ENCODE assay signal across 1 cellular context in genomic region chr21:36976882-36977651, GRCh38.
TF ChIP-seq lines count a peak whose summit lies in the region.

No MANE protein-coding gene starts in this region.

TF ChIP-seq in GM12878, 131 proteins besides CTCF, POLR2A, EP300 and RAD21 (continued from another document and continues in another):
- TF ChIP-seq MLLT1 (IDR thresholded peaks at IDR 0.05), result peak; percentile 37; the same call in 1 of the 2 replicates
- TF ChIP-seq SUZ12 (IDR thresholded peaks at IDR 0.05; ENCODE audit: unreplicated experiment), result no peak
- TF ChIP-seq PAX8 (IDR thresholded peaks at IDR 0.05), result no peak
- no peak for TF ChIP-seq RBBP5 (conservative IDR thresholded peaks at IDR 0.05)
- no peak for TF ChIP-seq ZNF24 (IDR thresholded peaks at IDR 0.05)
- no peak for TF ChIP-seq SREBF2 (IDR thresholded peaks at IDR 0.05; ENCODE audit: low read length)
- no peak for TF ChIP-seq PRDM15 (CRISPR knock-in tag; IDR thresholded peaks at IDR 0.05)
- TF ChIP-seq BACH1 (IDR thresholded peaks at IDR 0.05; ENCODE audit: borderline replicate concordance), result no peak
- TF ChIP-seq TCF3 (IDR thresholded peaks at IDR 0.05; ENCODE audit: borderline replicate concordance, insufficient read depth, low read depth, low read length), result no peak
- no peak for TF ChIP-seq SIN3A (IDR thresholded peaks at IDR 0.05; ENCODE audit: low read depth, low read length)
- peak; percentile 46; the same call in 1 of the 2 replicates for TF ChIP-seq RB1 (IDR thresholded peaks at IDR 0.05; ENCODE audit: borderline replicate concordance)
- TF ChIP-seq RAD51 (IDR thresholded peaks at IDR 0.05), result no peak
- no peak for TF ChIP-seq KAT2A (conservative IDR thresholded peaks at IDR 0.05; ENCODE audit: control insufficient read depth, low read depth, low read length)
- TF ChIP-seq MTA2 (IDR thresholded peaks at IDR 0.05; ENCODE audit: low read depth), result no peak; the same call in 1 of the 2 replicates
- TF ChIP-seq SP1 (IDR thresholded peaks at IDR 0.05; ENCODE audit: low read depth, low read length), result no peak
- TF ChIP-seq HSF1 (IDR thresholded peaks at IDR 0.05; ENCODE audit: low read depth, low read length), result no peak
- TF ChIP-seq JUND (IDR thresholded peaks at IDR 0.05; ENCODE audit: low read depth, low read length), result peak; percentile 57; the same call in 1 of the 2 replicates
- TF ChIP-seq RCOR1 (conservative IDR thresholded peaks at IDR 0.05; ENCODE audit: low read depth, low read length), result no peak
- TF ChIP-seq MAX (IDR thresholded peaks at IDR 0.05; ENCODE audit: low read depth, low read length), result 0 out of 2 replicates have a peak, but pooled peaks have one; percentile 31
- TF ChIP-seq POU2F2 (IDR thresholded peaks at IDR 0.05; ENCODE audit: borderline replicate concordance, low read depth, low read length), result 0 out of 3 replicates have a peak, but pooled peaks have one; percentile 19
- peak; percentile 47; the same call in 1 of the 2 replicates for TF ChIP-seq IKZF1 (conservative IDR thresholded peaks at IDR 0.05)
- no peak for TF ChIP-seq NFIC (IDR thresholded peaks at IDR 0.05; ENCODE audit: low read depth, low read length)
- TF ChIP-seq ESRRA (IDR thresholded peaks at IDR 0.05; ENCODE audit: low read length), result no peak
- no peak for TF ChIP-seq HDGF (IDR thresholded peaks at IDR 0.05)
- no peak for TF ChIP-seq STAT3 (IDR thresholded peaks at IDR 0.05; ENCODE audit: low read depth, low read length)
- no peak for TF ChIP-seq RELA (IDR thresholded peaks at IDR 0.05; ENCODE audit: borderline replicate concordance, partially characterized antibody)
- no peak for TF ChIP-seq ATF2 (IDR thresholded peaks at IDR 0.05; ENCODE audit: low read length)
- peak; percentile 55 for TF ChIP-seq DPF2 (IDR thresholded peaks at IDR 0.05)
- no peak for TF ChIP-seq ZNF384 (IDR thresholded peaks at IDR 0.05; ENCODE audit: borderline replicate concordance, low read depth, low read length)
- 0 out of 2 replicates have a peak, but pooled peaks have one; percentile 46 for TF ChIP-seq MTA3 (IDR thresholded peaks at IDR 0.05; ENCODE audit: borderline replicate concordance, low read length)
- no peak for TF ChIP-seq ZNF592 (IDR thresholded peaks at IDR 0.05)
- no peak for TF ChIP-seq KDM1A (IDR thresholded peaks at IDR 0.05; ENCODE audit: borderline replicate concordance)
- TF ChIP-seq ATF3 (IDR thresholded peaks at IDR 0.05; ENCODE audit: borderline replicate concordance, extremely low read depth, low read depth, low read length), result no peak
- TF ChIP-seq SMAD5 (IDR thresholded peaks at IDR 0.05; ENCODE audit: low read depth), result no peak
- TF ChIP-seq MYC (IDR thresholded peaks at IDR 0.05; ENCODE audit: insufficient read depth, insufficient read length, insufficient replicate concordance, low read length, severe bottlenecking), result no peak
- no peak for TF ChIP-seq MXI1 (IDR thresholded peaks at IDR 0.05; ENCODE audit: low read depth, low read length)
- TF ChIP-seq E4F1 (IDR thresholded peaks at IDR 0.05; ENCODE audit: borderline replicate concordance, partially characterized antibody), result no peak
- no peak for TF ChIP-seq EED (IDR thresholded peaks at IDR 0.05; ENCODE audit: low read depth)
- TF ChIP-seq MEF2A (IDR thresholded peaks at IDR 0.05; ENCODE audit: insufficient read depth, low read depth, low read length), result no peak
- no peak for TF ChIP-seq HDAC2 (IDR thresholded peaks at IDR 0.05)
- no peak for TF ChIP-seq GABPA (IDR thresholded peaks at IDR 0.05; ENCODE audit: low read depth)
- no peak for TF ChIP-seq MEF2B (IDR thresholded peaks at IDR 0.05; ENCODE audit: partially characterized antibody, poor library complexity, severe bottlenecking)
- TF ChIP-seq ELK1 (IDR thresholded peaks at IDR 0.05; ENCODE audit: low read depth, low read length), result no peak
- TF ChIP-seq ZNF207 (IDR thresholded peaks at IDR 0.05; ENCODE audit: borderline replicate concordance), result no peak
- TF ChIP-seq SREBF1 (IDR thresholded peaks at IDR 0.05; ENCODE audit: low read length), result no peak
- TF ChIP-seq NR2F1 (conservative IDR thresholded peaks at IDR 0.05), result peak; percentile 56
- TF ChIP-seq CREB1 (IDR thresholded peaks at IDR 0.05; ENCODE audit: low read depth), result peak; percentile 78
- no peak for TF ChIP-seq ZBED1 (IDR thresholded peaks at IDR 0.05; ENCODE audit: borderline replicate concordance)
- no peak for TF ChIP-seq HCFC1 (IDR thresholded peaks at IDR 0.05; ENCODE audit: low read length)
